ENCODE assay signal across 22 cellular contexts in the genomic region with DNA sequence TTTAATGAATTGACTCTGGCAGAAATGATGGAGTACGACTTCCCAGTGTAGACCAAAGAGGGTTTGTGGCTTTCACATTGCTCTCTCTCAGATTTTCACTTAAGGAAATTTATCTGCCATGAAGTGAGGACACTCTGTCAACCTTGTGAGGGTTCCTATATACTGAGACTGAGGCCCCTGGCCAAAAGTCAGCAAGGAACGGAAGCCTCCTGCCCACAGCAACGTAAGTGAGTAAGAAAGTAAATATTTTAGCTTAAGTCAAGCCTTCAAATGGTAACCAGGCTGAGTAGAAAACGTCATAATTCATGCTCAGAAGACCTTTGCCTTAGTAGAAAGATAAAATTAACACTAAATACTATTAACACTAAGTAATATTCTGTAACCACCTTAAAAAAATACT.
"Had no signal": no experiment of that assay in that cellular context is flagged by ENCODE, and none has a peak within 500 bp of the region (broad histone marks: within the 10 kb centered on the region; RNA-seq: fewer than 3 reads in every experiment).

No MANE protein-coding gene starts in this region.

- H3K4me2 ChIP-seq: neural progenitor cell, smooth muscle cell had no signal

- DNase-seq: activated CD4-positive, alpha-beta memory T cell treated with anti-CD3 and anti-CD28 coated beads, Interleukin-2, amount 10 ng/mL, durations not matched to agents 7 days and 5 days; activated CD4-positive, alpha-beta T cell treated with anti-CD3 and anti-CD28 coated beads, Interleukin-2, amount 10 ng/mL, durations not matched to agents 24 days and 14 days; activated effector memory CD4-positive, alpha-beta T cell treated with Interleukin-2 at 50 U/mL for 16 hours; activated naive CD4-positive, alpha-beta T cell treated with anti-CD3 and anti-CD28 coated beads for 36 hours; activated T-cell treated with anti-CD3 and anti-CD28 coated beads, Interleukin-2, amount 50 U/mL, for 72 hours; cerebellar nuclear complex; cortex of kidney; gastrocnemius medialis; hippocampal formation; left ventricle myocardium inferior; mammary epithelial cell; naive thymus-derived CD8-positive, alpha-beta T cell; retina; sigmoid colon; stimulated activated CD4-positive, alpha-beta T cell treated with anti-CD3 and anti-CD28 coated beads, Interleukin-2, amount 100 ng/mL, for 48 hours; stimulated activated naive CD4-positive, alpha-beta T cell treated with Interleukin-2 at 50 U/mL for 16 hours had no signal

- H3K4me1 ChIP-seq: breast epithelium, gastrocnemius medialis, left ventricle myocardium inferior, neural progenitor cell, sigmoid colon had no signal

- ATAC-seq: activated T-cell treated with anti-CD3 and anti-CD28 coated beads, Interleukin-2, amount 50 U/mL, for 72 hours; gastrocnemius medialis; naive thymus-derived CD8-positive, alpha-beta T cell had no signal

- H3K27me3 ChIP-seq: breast epithelium, gastrocnemius medialis, neural progenitor cell, sigmoid colon had no signal

- H3K9ac ChIP-seq: neural progenitor cell had no signal

- H3K4me3 Mint-ChIP-seq: activated CD4-positive, alpha-beta memory T cell treated with anti-CD3 and anti-CD28 coated beads, Interleukin-2, amount 10 ng/mL, durations not matched to agents 7 days and 5 days; activated CD4-positive, alpha-beta T cell treated with anti-CD3 and anti-CD28 coated beads, Interleukin-2, amount 10 ng/mL, durations not matched to agents 24 days and 14 days; activated naive CD4-positive, alpha-beta T cell treated with anti-CD3 and anti-CD28 coated beads for 36 hours; activated T-cell treated with anti-CD3 and anti-CD28 coated beads, Interleukin-2, amount 50 U/mL, for 72 hours; mesothelial cell of epicardium; naive thymus-derived CD8-positive, alpha-beta T cell; neural progenitor cell; T-helper 1 cell treated with Interleukin-12 subunit alpha and Interleukin-12 subunit beta and Interleukin-4 antibody, amounts not matched to agents 30 μg/mL and 1 μg/mL, for 36 hours had no signal

- H2AFZ ChIP-seq: neural progenitor cell had no signal

- H3K4me3 ChIP-seq: breast epithelium, gastrocnemius medialis, left ventricle myocardium inferior, neural progenitor cell, sigmoid colon, smooth muscle cell had no signal

- H3K9me3 ChIP-seq: breast epithelium, gastrocnemius medialis, sigmoid colon had no signal

- H3K9me3 Mint-ChIP-seq: activated CD4-positive, alpha-beta memory T cell treated with anti-CD3 and anti-CD28 coated beads, Interleukin-2, amount 10 ng/mL, durations not matched to agents 7 days and 5 days; activated CD4-positive, alpha-beta T cell treated with anti-CD3 and anti-CD28 coated beads, Interleukin-2, amount 10 ng/mL, durations not matched to agents 24 days and 14 days; neural progenitor cell; T-helper 1 cell treated with Interleukin-12 subunit alpha and Interleukin-12 subunit beta and Interleukin-4 antibody, amounts not matched to agents 30 μg/mL and 1 μg/mL, for 36 hours had no signal

- H3K36me3 Mint-ChIP-seq: naive thymus-derived CD8-positive, alpha-beta T cell; neural progenitor cell had no signal

- H3K4me1 Mint-ChIP-seq: activated CD4-positive, alpha-beta memory T cell treated with anti-CD3 and anti-CD28 coated beads, Interleukin-2, amount 10 ng/mL, durations not matched to agents 7 days and 5 days; activated CD4-positive, alpha-beta T cell treated with anti-CD3 and anti-CD28 coated beads, Interleukin-2, amount 10 ng/mL, durations not matched to agents 24 days and 14 days; naive thymus-derived CD8-positive, alpha-beta T cell had no signal

- H3K27ac Mint-ChIP-seq: activated CD4-positive, alpha-beta memory T cell treated with anti-CD3 and anti-CD28 coated beads, Interleukin-2, amount 10 ng/mL, durations not matched to agents 7 days and 5 days; activated CD4-positive, alpha-beta T cell treated with anti-CD3 and anti-CD28 coated beads, Interleukin-2, amount 10 ng/mL, durations not matched to agents 24 days and 14 days; activated naive CD4-positive, alpha-beta T cell treated with anti-CD3 and anti-CD28 coated beads for 36 hours; activated T-cell treated with anti-CD3 and anti-CD28 coated beads, Interleukin-2, amount 50 U/mL, for 72 hours; naive thymus-derived CD8-positive, alpha-beta T cell; neural progenitor cell; progenitor cell of endocrine pancreas; T-helper 1 cell treated with Interleukin-12 subunit alpha and Interleukin-12 subunit beta and Interleukin-4 antibody, amounts not matched to agents 30 μg/mL and 1 μg/mL, for 36 hours had no signal

- H3K27me3 Mint-ChIP-seq: activated CD4-positive, alpha-beta memory T cell treated with anti-CD3 and anti-CD28 coated beads, Interleukin-2, amount 10 ng/mL, durations not matched to agents 7 days and 5 days; activated CD4-positive, alpha-beta T cell treated with anti-CD3 and anti-CD28 coated beads, Interleukin-2, amount 10 ng/mL, durations not matched to agents 24 days and 14 days; naive thymus-derived CD8-positive, alpha-beta T cell; progenitor cell of endocrine pancreas had no signal

- H3K36me3 ChIP-seq: breast epithelium, gastrocnemius medialis, left ventricle myocardium inferior, neural progenitor cell, sigmoid colon had no signal

- H3K27ac ChIP-seq: breast epithelium, gastrocnemius medialis, left ventricle myocardium inferior, neural progenitor cell, sigmoid colon had no signal
